In the genomic region with DNA sequence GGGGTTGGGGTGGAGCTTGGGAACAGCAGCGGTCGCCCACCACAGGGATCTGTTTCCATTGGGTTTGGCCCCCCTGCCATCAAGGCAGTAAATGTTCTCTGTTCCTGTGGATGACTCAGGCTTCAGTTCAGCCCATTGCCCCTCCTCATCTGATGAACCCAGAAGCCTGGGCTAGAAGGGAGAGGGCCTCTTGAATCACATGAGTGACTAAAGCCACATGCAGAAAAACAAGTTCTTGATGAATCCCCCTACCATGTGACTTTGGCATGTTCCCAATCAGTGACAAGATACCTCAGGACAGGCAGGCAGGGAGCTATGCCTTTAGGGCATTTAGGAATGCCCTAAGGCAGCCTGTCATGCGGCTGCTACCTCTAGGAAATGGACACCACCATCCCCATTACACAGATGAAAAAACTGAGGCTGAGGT, we compare ENCODE assay signal across 8 cellular contexts. TPM values are rescaled to one million over a fixed set of nuclear protein-coding genes. Genes with fewer than 3 reads are reported as not detected.
DNase-seq lines count a peak whose midpoint lies in the region; ATAC-seq and TF ChIP-seq lines count a peak whose summit lies in the region.

No MANE protein-coding gene starts in this region.

- no peak overlapping the region for H2BK120ac ChIP-seq in mesenchymal stem cell (ENCODE audit: low read depth, low read length)

- TF ChIP-seq CTCF in left ventricle myocardium inferior (IDR thresholded peaks at IDR 0.05; ENCODE audit: borderline replicate concordance) (no peak), mammary epithelial cell (conservative IDR thresholded peaks at IDR 0.05 in 1 of 2, IDR thresholded peaks at IDR 0.05 in 1 of 2; ENCODE audit: extremely low read depth in 1 of 2, insufficient read depth in 1 of 2, low read depth in 1 of 2, low read length in 2 of 2) (no peak), upper lobe of right lung (IDR thresholded peaks at IDR 0.05) (no peak)

- in situ Hi-C loops in mammary epithelial cell (cut with MboI; ENCODE audit: low sequenced_read_pairs in 2 of 2): no loop called here

- CTCF ChIA-PET in mammary epithelial cell (lab: Charles Lee; ENCODE audit: low non-redundant PET): interaction anchor here (0.6 kb wide), 1 partner anchor 32 kb away, joined by 3 read pairs; no protein-coding TSS in a partner anchor

- peaks cover 63% of the 10 kb centered on the region for H3K4me1 ChIP-seq in left ventricle myocardium inferior
- peaks cover 21% of the 10 kb centered on the region for H3K4me1 ChIP-seq in mammary epithelial cell (ENCODE audit: insufficient read depth, low read length)
- H3K4me1 ChIP-seq in mesenchymal stem cell (ENCODE audit: control insufficient read depth, insufficient read depth, low read depth, low read length): peaks cover 44% of the 10 kb centered on the region
- H3K4me1 ChIP-seq in upper lobe of right lung: peaks cover 42% of the 10 kb centered on the region
- peaks cover 3% of the 10 kb centered on the region; the same call in 1 of the 2 replicates for H3K4me1 ChIP-seq in SJCRH30

- H2AFZ ChIP-seq in mammary epithelial cell (ENCODE audit: low read depth, low read length): no peak overlapping the region
- no peak overlapping the region for H2AFZ ChIP-seq in mesenchymal stem cell (ENCODE audit: low read depth, low read length)

- H3K4me2 ChIP-seq in mammary epithelial cell (ENCODE audit: insufficient read depth, low read depth, low read length) (no peak overlapping the region), mesenchymal stem cell (ENCODE audit: low read length, poor library complexity, severe bottlenecking) (peak overlapping the region; percentile 3)

- 48% methylated on average over 3 of the region's 3 CpGs for WGBS in mammary epithelial cell (ENCODE audit: low coverage, missing lambda C conversion rate)
- WGBS in mesenchymal stem cell: 64% methylated on average over 3 of the region's 3 CpGs

- H3K9me3 ChIP-seq in left ventricle myocardium inferior (replicated peaks): no peaks in the 10 kb centered on the region
- no peaks in the 10 kb centered on the region for H3K9me3 ChIP-seq in mammary epithelial cell (replicated peaks; ENCODE audit: insufficient read depth, low read length)
- H3K9me3 ChIP-seq in mesenchymal stem cell (ENCODE audit: control insufficient read depth, low read length): no peaks in the 10 kb centered on the region
- H3K9me3 ChIP-seq in upper lobe of right lung: no peaks in the 10 kb centered on the region
- H3K9me3 ChIP-seq in SJCRH30 (replicated peaks): no peaks in the 10 kb centered on the region

- no peak overlapping the region for H4K8ac ChIP-seq in mesenchymal stem cell (ENCODE audit: low read length)

- intact Hi-C loops in left ventricle myocardium inferior (cut with micrococcal nuclease): no loop called here
- intact Hi-C loops in Right ventricle myocardium inferior (cut with DNase I): no loop called here
- intact Hi-C loops in mammary epithelial cell (cut with micrococcal nuclease): loop anchor here (1.0 to 5.0 kb wide), 7 partner anchors 33 to 344 kb away; partner anchors contain the start of genes STK10 and UBTD2
- intact Hi-C loops in upper lobe of right lung (cut with DNase I): no loop called here

- H3K4me3 ChIP-seq in left ventricle myocardium inferior (no peak overlapping the region), mammary epithelial cell (replicated peaks in 1 of 3; ENCODE audit: insufficient read depth in 1 of 3, low read depth in 2 of 3, low read length in 3 of 3) (no peak overlapping the region), mesenchymal stem cell (ENCODE audit: insufficient read depth in 1 of 2, low read depth in 1 of 2, low read length in 2 of 2) (peak overlapping the region in 1 of 2 experiments; percentile 98), upper lobe of right lung (peak overlapping the region; percentile 67), SJCRH30 (no peak overlapping the region)

- no peaks in the 10 kb centered on the region for H3K36me3 ChIP-seq in left ventricle myocardium inferior
- H3K36me3 ChIP-seq in mammary epithelial cell (ENCODE audit: insufficient read depth, low read length): no peaks in the 10 kb centered on the region
- H3K36me3 ChIP-seq in mesenchymal stem cell (ENCODE audit: control insufficient read depth in 1 of 2, insufficient read depth in 2 of 2, low read depth in 1 of 2, low read length in 2 of 2): peaks cover 14 to 41% of the 10 kb centered on the region in 2 experiments
- peaks cover 4% of the 10 kb centered on the region for H3K36me3 ChIP-seq in upper lobe of right lung
- H3K36me3 ChIP-seq in SJCRH30: no peaks in the 10 kb centered on the region

- H3K18ac ChIP-seq in mesenchymal stem cell (ENCODE audit: low read depth in 1 of 2, low read length in 2 of 2): peak overlapping the region; percentile 55 to 63

- no peak overlapping the region for H2AK5ac ChIP-seq in mesenchymal stem cell (ENCODE audit: low read length, severe bottlenecking)

- no peak overlapping the region for H2BK15ac ChIP-seq in mesenchymal stem cell (ENCODE audit: low read depth, poor library complexity, severe bottlenecking)

- ATAC-seq in Right ventricle myocardium inferior: no peak
- ATAC-seq in upper lobe of right lung: no peak
- ATAC-seq in GM18520 (IDR thresholded peaks at IDR 0.05; ENCODE audit: unreplicated experiment): no peak

- peak overlapping the region; percentile 38 to 40 for H2BK12ac ChIP-seq in mesenchymal stem cell (ENCODE audit: low read length in 2 of 2)

- dilution Hi-C loops in mammary epithelial cell (cut with HindIII; ENCODE audit: low sequenced_read_pairs): no loop called here

- peak overlapping the region; percentile 18 for H4K91ac ChIP-seq in mesenchymal stem cell (ENCODE audit: low read length)

- DNase-seq in left ventricle myocardium inferior: no peak
- DNase-seq in Right ventricle myocardium inferior (ENCODE audit: missing footprints): no peak
- peak; percentile 74 for DNase-seq in mammary epithelial cell
- peak; percentile 92 for DNase-seq in mesenchymal stem cell
- no peak for DNase-seq in upper lobe of right lung
- no peak for DNase-seq in ureter (ENCODE audit: low spot score)
- no peak for DNase-seq in SJCRH30

- H3K9ac ChIP-seq in mammary epithelial cell (ENCODE audit: insufficient read depth, low read length): no peak overlapping the region
- peak overlapping the region; percentile 98 for H3K9ac ChIP-seq in mesenchymal stem cell (ENCODE audit: low read length)

- H3K4ac ChIP-seq in mesenchymal stem cell (ENCODE audit: low read depth in 1 of 2, low read length in 2 of 2): peak overlapping the region; percentile 9 to 34

- H2BK5ac ChIP-seq in mesenchymal stem cell (ENCODE audit: low read depth, low read length, poor library complexity, severe bottlenecking): no peak overlapping the region

- peak overlapping the region; percentile 86 for H3K27ac ChIP-seq in left ventricle myocardium inferior (replicated peaks)
- H3K27ac ChIP-seq in mammary epithelial cell (ENCODE audit: insufficient read depth, low read depth, low read length): no peak overlapping the region
- H3K27ac ChIP-seq in mesenchymal stem cell (ENCODE audit: low read length, poor library complexity, severe bottlenecking): peak overlapping the region; percentile 82
- peak overlapping the region; percentile 73 for H3K27ac ChIP-seq in upper lobe of right lung
- no peak overlapping the region for H3K27ac ChIP-seq in SJCRH30

- H3K79me1 ChIP-seq in mesenchymal stem cell (replicated peaks; ENCODE audit: low read length, poor library complexity, severe bottlenecking): peaks cover 5% of the 10 kb centered on the region

- H3K14ac ChIP-seq in mesenchymal stem cell (ENCODE audit: low read length in 2 of 2): no peak overlapping the region

- no TSS peak for BruUV-seq in mammary epithelial cell (replicated peaks; lab: Mats Ljungman, UMichigan)

- peaks cover 26% of the 10 kb centered on the region for H3K79me2 ChIP-seq in mammary epithelial cell (ENCODE audit: insufficient read depth, low read length)

- H3K27me3 ChIP-seq in left ventricle myocardium inferior (ENCODE audit: low read depth) (no peaks in the 10 kb centered on the region), mammary epithelial cell (ENCODE audit: insufficient read depth, low read length) (no peaks in the 10 kb centered on the region), mesenchymal stem cell (ENCODE audit: control insufficient read depth in 1 of 2, insufficient read depth in 1 of 2, low read length in 2 of 2) (no peaks in the 10 kb centered on the region), upper lobe of right lung (no peaks in the 10 kb centered on the region), SJCRH30 (no peaks in the 10 kb centered on the region)

- no peak overlapping the region for H3K23ac ChIP-seq in mesenchymal stem cell (ENCODE audit: low read length in 2 of 2)

- H4K20me1 ChIP-seq in mammary epithelial cell (ENCODE audit: insufficient read depth, low read length): no peaks in the 10 kb centered on the region

RNA-seq across cellular contexts. Expression of gene SH3PXD2B, which starts 2.5 kb away (rescaled TPM):
- total RNA-seq in left ventricle myocardium inferior (5.2 TPM), Right ventricle myocardium inferior (5.4 TPM), mammary epithelial cell (10 to 100 TPM; 19.2 to 25.1 TPM), upper lobe of right lung (46.2 TPM), ureter (39.8 TPM)
- polyA plus RNA-seq in mammary epithelial cell: 14.1 TPM
- 33.7 TPM for polyA minus RNA-seq in mammary epithelial cell
- polyA plus RNA-seq in mesenchymal stem cell (2013, experiment 1 of 2): 25.7 TPM
- polyA plus RNA-seq in mesenchymal stem cell (2013, experiment 2 of 2): 23.0 TPM
- total RNA-seq in SJCRH30 (2014; rRNA removed; shearing (Covaris generic)): 16.4 and 16.9 TPM in 2 replicates

Comparison
In these comparisons a context has a peak if more than half of its experiments do, and no peak if none do; other contexts are left out.
1. DNase-seq: peak in mammary epithelial cell (single experiment) and mesenchymal stem cell (single experiment); none in left ventricle myocardium inferior (single experiment), Right ventricle myocardium inferior (single experiment), upper lobe of right lung (single experiment), ureter (single experiment) and SJCRH30 (0 of 2).
2. H3K27ac ChIP-seq: peak in left ventricle myocardium inferior (single experiment), mesenchymal stem cell (single experiment) and upper lobe of right lung (single experiment); none in mammary epithelial cell (single experiment) and SJCRH30 (single experiment).